Comparison of ENCODE assay signal across 18 cellular contexts in the genomic region with DNA sequence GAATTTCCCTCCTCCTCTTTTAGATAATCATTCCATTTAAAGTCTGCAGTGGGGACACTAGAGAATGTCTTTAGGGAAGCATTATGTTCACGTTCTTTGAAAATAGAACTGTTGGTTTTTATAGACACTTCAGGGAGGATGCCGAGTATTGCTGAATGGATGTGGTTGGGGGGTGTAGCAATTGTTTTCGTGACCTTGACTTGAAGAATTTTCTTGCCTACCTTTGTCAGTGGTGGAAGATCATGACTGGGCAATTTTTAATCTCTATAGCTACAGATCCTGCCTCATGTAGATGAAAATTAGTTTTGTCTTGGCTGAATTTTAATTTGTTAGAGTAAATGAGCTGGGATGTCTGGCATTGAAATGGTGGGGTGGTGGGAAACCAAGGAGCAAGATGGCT. TPM values are rescaled to one million over a fixed set of nuclear protein-coding genes. Genes with fewer than 3 reads are reported as not detected.
"Had no signal": no experiment of that assay in that cellular context is flagged by ENCODE, and none has a peak within 500 bp of the region (broad histone marks: within the 10 kb centered on the region; RNA-seq: fewer than 3 reads in every experiment).

No MANE protein-coding gene starts in this region.

- FAIRE-seq: pancreas had no signal

- H3K9me3 ChIP-seq: body of pancreas, pancreas, stomach, thoracic aorta had no signal

- DNase-seq: activated CD4-positive, alpha-beta T cell treated with anti-CD3 and anti-CD28 coated beads, Interleukin-2, amount 50 U/mL, for 48 hours; activated CD4-positive, CD25-positive, alpha-beta regulatory T cell treated with anti-CD3 and anti-CD28 coated beads, Interleukin-2, amount 50 U/mL, for 72 hours; activated CD8-positive, alpha-beta memory T cell treated with anti-CD3 and anti-CD28 coated beads, Interleukin-2, amount 10 ng/mL, durations not matched to agents 7 days and 5 days; activated effector memory CD4-positive, alpha-beta T cell treated with Interleukin-2 at 50 U/mL for 16 hours; activated T-cell treated with anti-CD3 and anti-CD28 coated beads, Interleukin-2, amount 50 U/mL, for 24 hours; amniotic stem cell; body of pancreas; effector memory CD4-positive, alpha-beta T cell; hypothalamus; kidney glomerular epithelial cell; mesendoderm; pancreas; stimulated activated CD4-positive, alpha-beta T cell treated with anti-CD3 and anti-CD28 coated beads, Interleukin-4, amount 100 ng/mL, for 4 hours; stomach had no signal

- H3K27ac ChIP-seq: body of pancreas, pancreas, stomach, thoracic aorta had no signal

- H3K9me3 Mint-ChIP-seq: activated naive CD4-positive, alpha-beta T cell treated with anti-CD3 and anti-CD28 coated beads, Interleukin-2, amount 50 U/mL, for 72 hours; activated T-cell treated with anti-CD3 and anti-CD28 coated beads, Interleukin-2, amount 50 U/mL, for 24 hours; central memory CD8-positive, alpha-beta T cell; nephron had no signal

- H3K27ac Mint-ChIP-seq: activated CD8-positive, alpha-beta memory T cell treated with anti-CD3 and anti-CD28 coated beads, Interleukin-2, amount 10 ng/mL, durations not matched to agents 7 days and 5 days; activated naive CD4-positive, alpha-beta T cell treated with anti-CD3 and anti-CD28 coated beads, Interleukin-2, amount 50 U/mL, for 72 hours; activated T-cell treated with anti-CD3 and anti-CD28 coated beads, Interleukin-2, amount 50 U/mL, for 24 hours; nephron had no signal

- H3K27me3 Mint-ChIP-seq: activated CD8-positive, alpha-beta memory T cell treated with anti-CD3 and anti-CD28 coated beads, Interleukin-2, amount 10 ng/mL, durations not matched to agents 7 days and 5 days; activated T-cell treated with anti-CD3 and anti-CD28 coated beads, Interleukin-2, amount 50 U/mL, for 24 hours; central memory CD8-positive, alpha-beta T cell had no signal

- H3K4me3 ChIP-seq: body of pancreas, pancreas, stomach, thoracic aorta had no signal

- H3K36me3 ChIP-seq: pancreas, stomach, thoracic aorta had no signal

- H3K4me3 Mint-ChIP-seq: activated CD8-positive, alpha-beta memory T cell treated with anti-CD3 and anti-CD28 coated beads, Interleukin-2, amount 10 ng/mL, durations not matched to agents 7 days and 5 days; activated T-cell treated with anti-CD3 and anti-CD28 coated beads, Interleukin-2, amount 50 U/mL, for 24 hours; central memory CD8-positive, alpha-beta T cell; nephron had no signal

- ATAC-seq: activated CD8-positive, alpha-beta memory T cell treated with anti-CD3 and anti-CD28 coated beads, Interleukin-2, amount 10 ng/mL, durations not matched to agents 7 days and 5 days; activated naive CD4-positive, alpha-beta T cell treated with anti-CD3 and anti-CD28 coated beads, Interleukin-2, amount 50 U/mL, for 72 hours; body of pancreas; pancreas had no signal

- H3K27me3 ChIP-seq: body of pancreas, pancreas, stomach had no signal

RNA-seq across cellular contexts. Expression of a gene that starts 57.9 kb away (rescaled TPM):
- total RNA-seq: activated CD8-positive, alpha-beta memory T cell treated with anti-CD3 and anti-CD28 coated beads, Interleukin-2, amount 10 ng/mL, durations not matched to agents 7 days and 5 days; activated naive CD4-positive, alpha-beta T cell treated with anti-CD3 and anti-CD28 coated beads, Interleukin-2, amount 50 U/mL, for 72 hours had no signal
